8 cellular contexts compared by ENCODE assay signal in the genomic region with DNA sequence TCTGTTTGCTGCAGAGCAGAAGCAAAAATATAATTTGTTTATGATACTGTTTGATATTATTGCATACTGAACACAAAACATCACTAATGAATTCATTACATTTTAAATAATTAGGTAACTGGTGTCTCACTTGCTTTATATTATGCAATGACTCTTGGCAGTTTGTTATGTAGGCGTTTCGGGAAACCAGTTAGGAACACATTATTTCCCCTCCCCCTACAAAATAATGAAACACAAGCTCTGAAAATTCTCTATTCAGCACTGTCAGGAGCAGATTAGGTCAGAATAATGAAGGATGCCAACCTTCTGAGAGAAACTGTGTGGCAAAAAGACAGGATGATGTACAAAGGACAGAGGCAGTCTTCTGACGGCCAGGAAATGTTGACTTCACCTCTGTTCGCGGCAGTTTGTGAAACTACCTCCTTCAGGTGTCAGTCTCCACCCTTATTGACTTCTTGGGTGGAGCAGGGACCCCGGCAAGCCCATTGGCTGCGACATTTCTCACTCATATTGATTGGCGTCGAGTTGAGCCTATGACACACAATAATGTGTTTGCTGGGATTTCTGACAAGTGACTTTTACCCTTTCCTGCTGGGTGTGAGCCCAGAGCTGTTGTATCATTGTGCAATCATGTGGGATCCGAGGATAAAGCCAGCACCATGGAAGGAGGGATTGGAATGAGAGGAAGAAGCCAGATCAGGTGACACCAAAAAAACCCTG. TPM values are rescaled to one million over a fixed set of nuclear protein-coding genes. Genes with fewer than 3 reads are reported as not detected.
DNase-seq lines count a peak whose midpoint lies in the region; ATAC-seq, FAIRE-seq and TF ChIP-seq lines count a peak whose summit lies in the region.

No MANE protein-coding gene starts in this region.

- intact Hi-C loops in kidney (cut with DNase I) = no loop called here

- DNase-seq in MM.1S (peak; percentile 90), brain microvascular endothelial cell (peak; percentile 61), kidney (no peak), substantia nigra (lab: John Stamatoyannopoulos, UW) (peak in 46 of 49 donors; percentile 31 to 89 (median 72)), DMS79 treated with DMSO at 0.1 percent for 48 hours (lab: John Stamatoyannopoulos, UW) (no peak)

- H3K9me2 ChIP-seq in DOHH2 (replicated peaks; ENCODE audit: control insufficient read depth, low read length) = no peaks in the 10 kb centered on the region
- no peaks in the 10 kb centered on the region for H3K9me2 ChIP-seq in MM.1S (replicated peaks; ENCODE audit: insufficient read depth, low read length)

- H3K9ac ChIP-seq in MM.1S (ENCODE audit: low read length) (peak overlapping the region; percentile 14; the same call in 1 of the 2 replicates), kidney (ENCODE audit: low read length in 2 of 2) (peak overlapping the region in 1 of 2 donors; percentile 53)

- no peaks in the 10 kb centered on the region for H3K9me3 ChIP-seq in DOHH2 (ENCODE audit: control insufficient read depth, insufficient read depth, low read length)
- H3K9me3 ChIP-seq in MM.1S (replicated peaks; ENCODE audit: insufficient read depth, low read length) = no peaks in the 10 kb centered on the region
- H3K9me3 ChIP-seq in kidney (ENCODE audit: control insufficient read depth in 1 of 2, low read length in 2 of 2) = no peaks in the 10 kb centered on the region

- H3K4me1 ChIP-seq in DOHH2 (ENCODE audit: control insufficient read depth, low read length) = peaks cover 8% of the 10 kb centered on the region; the same call in 1 of the 2 replicates
- H3K4me1 ChIP-seq in MM.1S (ENCODE audit: low read length) = 0 out of 2 replicates have a peak, but pooled peaks cover 8% of the 10 kb centered on the region
- H3K4me1 ChIP-seq in kidney (ENCODE audit: control insufficient read depth in 1 of 2, insufficient read depth in 1 of 2, low read depth in 1 of 2, low read length in 2 of 2) = peaks cover 0 to 9% of the 10 kb centered on the region in 2 donors

- peak overlapping the region; percentile 50 for H2AFZ ChIP-seq in MM.1S (ENCODE audit: low read length)

- no peaks in the 10 kb centered on the region for H4K20me1 ChIP-seq in DOHH2 (ENCODE audit: control insufficient read depth, insufficient read depth, low read depth, low read length)
- H4K20me1 ChIP-seq in MM.1S (ENCODE audit: insufficient read depth, low read length) = no peaks in the 10 kb centered on the region

- ATAC-seq in GM18873 (IDR thresholded peaks at IDR 0.05; ENCODE audit: low FRiP score, unreplicated experiment) (no peak), GM18511 (IDR thresholded peaks at IDR 0.05; ENCODE audit: unreplicated experiment) (no peak)

- no peak overlapping the region for H3K27ac ChIP-seq in DOHH2 (ENCODE audit: low read depth, low read length)
- no peak overlapping the region for H3K27ac ChIP-seq in MM.1S (ENCODE audit: low read length)
- no peak overlapping the region for H3K27ac ChIP-seq in brain microvascular endothelial cell
- peak overlapping the region; percentile 64 to 90 for H3K27ac ChIP-seq in kidney (ENCODE audit: low read depth in 2 of 2, low read length in 2 of 2)
- peak overlapping the region; percentile 91 for H3K27ac ChIP-seq in substantia nigra (ENCODE audit: low read depth, low read length, poor library complexity, severe bottlenecking)

- FAIRE-seq in kidney (lab: Jason Lieb, UNC) = peak; percentile 45

- in situ Hi-C loops in brain microvascular endothelial cell (cut with HindIII; ENCODE audit: low pct_ligation_motif_present, low sequenced_read_pairs) = no loop called here

- H3K27me3 ChIP-seq in DOHH2 (ENCODE audit: control insufficient read depth, low read length) (0 out of 2 replicates have a peak, but pooled peaks cover 3% of the 10 kb centered on the region), MM.1S (replicated peaks; ENCODE audit: insufficient read depth, low read length) (no peaks in the 10 kb centered on the region), brain microvascular endothelial cell (replicated peaks) (no peaks in the 10 kb centered on the region)

- 0 out of 2 replicates have a peak overlapping the region, but pooled peaks have one; percentile 35 for H3K4me3 ChIP-seq in DOHH2 (ENCODE audit: low read length)
- H3K4me3 ChIP-seq in MM.1S (ENCODE audit: low read length) = peak overlapping the region; percentile 24; the same call in 1 of the 2 replicates
- no peak overlapping the region for H3K4me3 ChIP-seq in brain microvascular endothelial cell (ENCODE audit: low read depth, low read length)
- H3K4me3 ChIP-seq in kidney (ENCODE audit: low read length in 2 of 2) = peak overlapping the region in 1 of 2 donors; percentile 45

- TF ChIP-seq CTCF in DOHH2 (IDR thresholded peaks at IDR 0.05; ENCODE audit: low read depth, low read length, poor library complexity, severe bottlenecking) (no peak), MM.1S (IDR thresholded peaks at IDR 0.05; ENCODE audit: low read length) (no peak), brain microvascular endothelial cell (IDR thresholded peaks at IDR 0.05; ENCODE audit: low read depth, low read length, missing control alignments) (no peak), kidney (IDR thresholded peaks at IDR 0.05; ENCODE audit: borderline replicate concordance, extremely low read depth, insufficient read depth) (no peak)

- no peaks in the 10 kb centered on the region for H3K36me3 ChIP-seq in DOHH2 (ENCODE audit: control insufficient read depth, low read length)
- no peaks in the 10 kb centered on the region for H3K36me3 ChIP-seq in MM.1S (replicated peaks; ENCODE audit: insufficient read depth, low read length)
- H3K36me3 ChIP-seq in brain microvascular endothelial cell (replicated peaks) = peaks cover 26% of the 10 kb centered on the region
- H3K36me3 ChIP-seq in kidney (ENCODE audit: control insufficient read depth in 1 of 2, insufficient read depth in 2 of 2, low read length in 2 of 2) = no peaks in the 10 kb centered on the region

- H3K79me2 ChIP-seq in DOHH2 (ENCODE audit: control insufficient read depth, low read length) (no peaks in the 10 kb centered on the region), MM.1S (ENCODE audit: low read length) (no peaks in the 10 kb centered on the region)

- H3F3A ChIP-seq in DOHH2 (ENCODE audit: control insufficient read depth, insufficient read depth) = no peaks in the 10 kb centered on the region
- no peaks in the 10 kb centered on the region for H3F3A ChIP-seq in MM.1S (ENCODE audit: insufficient read depth, low read length)

- H3K4me2 ChIP-seq in DOHH2 (ENCODE audit: low read length) (peak overlapping the region; percentile 46), MM.1S (ENCODE audit: low read depth, low read length) (peak overlapping the region; percentile 58)

RNA-seq across cellular contexts. Expression of a gene that starts 34.0 kb away (rescaled TPM):
- 22.8 TPM for total RNA-seq in kidney
- 3.1 TPM for polyA plus RNA-seq in kidney (ENCODE audit: insufficient read depth, low read depth, low replicate concordance)

Comparison
In these comparisons a context has a peak if more than half of its experiments do, and no peak if none do; other contexts are left out.
1. H3K27ac ChIP-seq: peak in kidney (2 of 2) and substantia nigra (single experiment); none in DOHH2 (single experiment), MM.1S (single experiment) and brain microvascular endothelial cell (single experiment).
2. DNase-seq: peak in MM.1S (single experiment), brain microvascular endothelial cell (single experiment) and substantia nigra (46 of 49); none in kidney (single experiment) and DMS79 treated with DMSO at 0.1 percent for 48 hours (single experiment).